8 cellular contexts compared by ENCODE assay signal in the genomic region with DNA sequence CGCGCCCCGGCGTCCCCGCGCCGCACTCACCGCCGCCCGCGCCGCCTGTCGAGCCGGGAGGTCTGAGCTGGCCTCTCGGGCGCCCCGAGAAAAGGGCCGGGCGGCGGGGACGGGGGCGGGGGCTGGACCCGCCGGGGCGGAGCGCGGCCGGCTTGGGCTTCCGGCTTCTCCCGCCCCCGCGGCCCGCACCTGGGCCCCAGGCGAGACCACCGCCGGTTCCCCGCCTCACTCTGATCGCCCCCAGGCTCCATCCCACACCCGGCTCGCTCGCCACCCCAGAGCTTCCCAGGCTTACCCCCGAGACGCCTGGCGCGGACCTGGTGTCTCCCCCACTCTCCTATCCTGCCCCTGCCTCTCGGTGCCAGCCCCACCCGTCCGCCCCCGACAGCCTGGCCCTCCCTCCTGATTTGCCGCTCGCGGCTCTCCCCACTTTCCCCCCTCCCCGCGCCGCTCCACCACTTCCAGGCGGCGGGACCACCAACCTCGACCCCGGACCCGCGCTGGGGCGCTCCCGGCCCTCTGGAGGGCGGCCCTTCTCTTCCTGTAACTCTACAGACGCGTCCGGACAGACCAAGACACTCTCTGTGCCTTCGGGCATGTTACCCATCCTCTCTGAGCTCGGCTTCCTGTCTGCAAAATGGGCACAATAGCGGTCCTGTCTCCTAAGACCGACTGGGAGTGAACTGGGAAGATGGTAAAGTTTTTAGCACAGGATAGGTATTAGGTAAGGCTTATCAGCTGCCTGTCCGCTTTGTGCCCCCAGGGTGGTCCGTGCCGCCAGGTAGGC. TPM values are rescaled to one million over a fixed set of nuclear protein-coding genes. Genes with fewer than 3 reads are reported as not detected.
DNase-seq lines count a peak whose midpoint lies in the region; ATAC-seq and TF ChIP-seq lines count a peak whose summit lies in the region.

A gene (minus strand): TSS at position 64 of the 787 bp plus-strand sequence. CDS start 30,189 bp downstream, outside the sequence.

- H3K27me3 Mint-ChIP-seq in activated T-helper 17 cell treated with anti-CD3 and anti-CD28 coated beads, Interleukin-2, amount 50 U/mL, for 72 hours: no peaks in the 10 kb centered on the region
- peaks cover 30% of the 10 kb centered on the region for H3K27me3 Mint-ChIP-seq in nephron progenitor cell (ENCODE audit: low read depth, poor library complexity)

- peaks cover 22 to 43% of the 10 kb centered on the region in 2 donors for H3K4me1 ChIP-seq in thoracic aorta (ENCODE audit: control insufficient read depth in 1 of 2, low read depth in 2 of 2)

- H3K27ac ChIP-seq in thoracic aorta: peak within 1 kb of the TSS; percentile 96 to 97

- ATAC-seq in HG02763 (IDR thresholded peaks at IDR 0.05; ENCODE audit: unreplicated experiment): peak; percentile 45
- ATAC-seq in activated T-helper 17 cell treated with anti-CD3 and anti-CD28 coated beads, Interleukin-2, amount 50 U/mL, for 72 hours (replicated peaks): peak; percentile 75
- ATAC-seq in thoracic aorta (ENCODE audit: insufficient number of reproducible peaks, low FRiP score, low read depth): peak; percentile 74

- peaks cover 34% of the 10 kb centered on the region for H3K36me3 Mint-ChIP-seq in activated T-helper 17 cell treated with anti-CD3 and anti-CD28 coated beads, Interleukin-2, amount 50 U/mL, for 72 hours (ENCODE audit: low read depth)
- H3K36me3 Mint-ChIP-seq in nephron progenitor cell (ENCODE audit: low read depth): no peaks in the 10 kb centered on the region

- peaks cover 15% of the 10 kb centered on the region for H3K4me1 Mint-ChIP-seq in activated T-helper 17 cell treated with anti-CD3 and anti-CD28 coated beads, Interleukin-2, amount 50 U/mL, for 72 hours
- H3K4me1 Mint-ChIP-seq in nephron progenitor cell: peaks cover 47% of the 10 kb centered on the region

- peak within 1 kb of the TSS; percentile 78 for H3K4me3 Mint-ChIP-seq in activated T-helper 17 cell treated with anti-CD3 and anti-CD28 coated beads, Interleukin-2, amount 50 U/mL, for 72 hours
- peak within 1 kb of the TSS; percentile 84 for H3K4me3 Mint-ChIP-seq in nephron progenitor cell

- no peak for TF ChIP-seq CTCF in fibroblast of mammary gland (conservative IDR thresholded peaks at IDR 0.05; ENCODE audit: control insufficient read depth, insufficient read depth, low read depth, low read length)
- TF ChIP-seq CTCF in nephron progenitor cell (IDR thresholded peaks at IDR 0.05): no peak
- TF ChIP-seq CTCF in thoracic aorta (IDR thresholded peaks at IDR 0.05): no peak

- H3K9me3 Mint-ChIP-seq in activated T-helper 17 cell treated with anti-CD3 and anti-CD28 coated beads, Interleukin-2, amount 50 U/mL, for 72 hours: no peaks in the 10 kb centered on the region
- H3K9me3 Mint-ChIP-seq in nephron progenitor cell: peaks cover 6% of the 10 kb centered on the region

- H3K36me3 ChIP-seq in thoracic aorta: no peaks in the 10 kb centered on the region

- DNase-seq in NCI-H1436 (lab: John Stamatoyannopoulos, UW): peak; percentile 50
- no peak for DNase-seq in NCI-H1436 treated with DMSO at 0.1 percent for 48 hours (lab: John Stamatoyannopoulos, UW)
- peak; percentile 27 to 39 for DNase-seq in NOMO-1 (lab: John Stamatoyannopoulos, UW; ENCODE audit: unreplicated experiment in 2 of 2)
- DNase-seq in fibroblast of mammary gland (ENCODE audit: low read depth): no peak
- peak; percentile 70 for DNase-seq in nephron progenitor cell
- no peak for DNase-seq in thoracic aorta (ENCODE audit: low spot score)

- H3K27me3 ChIP-seq in thoracic aorta (replicated peaks; ENCODE audit: insufficient read depth): no peaks in the 10 kb centered on the region

- H3K27ac Mint-ChIP-seq in activated T-helper 17 cell treated with anti-CD3 and anti-CD28 coated beads, Interleukin-2, amount 50 U/mL, for 72 hours: peak within 1 kb of the TSS; percentile 89
- no peak within 1 kb of the TSS for H3K27ac Mint-ChIP-seq in nephron progenitor cell

- H3K9me3 ChIP-seq in thoracic aorta: no peaks in the 10 kb centered on the region

- H3K4me3 ChIP-seq in fibroblast of mammary gland (ENCODE audit: control insufficient read depth, low read depth, low read length): peak within 1 kb of the TSS; percentile 60
- peak within 1 kb of the TSS; percentile 93 for H3K4me3 ChIP-seq in thoracic aorta

RNA-seq across cellular contexts. Expression of the gene that starts here (rescaled TPM):
- total RNA-seq in activated T-helper 17 cell treated with anti-CD3 and anti-CD28 coated beads, Interleukin-2, amount 50 U/mL, for 72 hours: 10 to 100 TPM; 66.0 to 82.9 TPM
- 100 to 1,000 TPM; 124 to 146 TPM for total RNA-seq in thoracic aorta

Comparison
In these comparisons a context has a peak if more than half of its experiments do, and no peak if none do; other contexts are left out.
1. DNase-seq: peak in NCI-H1436 (single experiment), NOMO-1 (2 of 2) and nephron progenitor cell (single experiment); none in NCI-H1436 treated with DMSO at 0.1 percent for 48 hours (single experiment), fibroblast of mammary gland (single experiment) and thoracic aorta (single experiment).
2. Peak in every context shown above with its lines, with median percentiles within 50 percentile points of each other: ATAC-seq.